ENCODE assay signal across 11 cellular contexts in the genomic region with DNA sequence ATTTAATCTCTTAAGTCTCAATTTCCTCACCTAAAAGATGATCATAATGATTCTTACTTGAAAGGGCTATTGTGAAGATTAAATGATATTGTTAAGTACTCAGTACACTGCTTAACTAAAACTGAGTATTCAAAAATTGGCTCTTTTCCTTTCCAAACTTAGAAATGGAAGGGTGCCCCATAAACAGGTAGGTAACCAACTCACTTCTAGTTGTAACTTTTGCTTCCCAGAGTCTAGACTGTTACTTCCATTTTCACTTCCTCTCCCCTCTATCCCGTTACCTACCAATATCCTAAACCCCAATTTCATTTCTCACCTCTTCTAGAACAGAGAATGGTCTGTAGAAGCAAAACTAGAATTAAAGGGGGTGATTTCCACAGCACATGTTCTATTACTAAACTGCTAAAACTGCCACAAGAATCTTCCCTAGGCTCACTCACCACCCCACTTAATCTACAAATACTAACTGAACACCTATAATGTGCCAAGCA. TPM values are rescaled to one million over a fixed set of nuclear protein-coding genes. Genes with fewer than 3 reads are reported as not detected.
DNase-seq lines count a peak whose midpoint lies in the region; ATAC-seq, FAIRE-seq and TF ChIP-seq lines count a peak whose summit lies in the region.
"Had no signal": no experiment of that assay in that cellular context is flagged by ENCODE, and none has a peak within 500 bp of the region (broad histone marks: within the 10 kb centered on the region; RNA-seq: fewer than 3 reads in every experiment).

No MANE protein-coding gene starts in this region.

- no peak overlapping the region for H3K27ac ChIP-seq in colonic mucosa
- H3K27ac ChIP-seq: coronary artery had no signal

- intact Hi-C loops in colonic mucosa (cut with DNase I): no loop called here

- peak; percentile 1 for TF ChIP-seq CTCF in colonic mucosa (IDR thresholded peaks at IDR 0.05)

- H3K9ac ChIP-seq in colonic mucosa (ENCODE audit: low read depth in 2 of 2, low read length in 2 of 2): peak overlapping the region in 1 of 2 donors; percentile 7

- peaks cover 13% of the 10 kb centered on the region for H3K4me1 ChIP-seq in colonic mucosa

- no peaks in the 10 kb centered on the region for H3K27me3 ChIP-seq in colonic mucosa

- ATAC-seq in GM21390 (IDR thresholded peaks at IDR 0.05; ENCODE audit: unreplicated experiment) (peak; percentile 50), HG03139 (IDR thresholded peaks at IDR 0.05; ENCODE audit: unreplicated experiment) (peak; percentile 32)

- H3K36me3 ChIP-seq in colonic mucosa: no peaks in the 10 kb centered on the region

- peak; percentile 5 for FAIRE-seq in GM12891 (lab: Jason Lieb, UNC)

- DNase-seq in GM12891 (ENCODE audit: insufficient read length, low spot score) (no peak), colonic mucosa (no peak), HCEC 1CT (no peak), amygdala (lab: John Stamatoyannopoulos, UW) (no peak), DMS153 (lab: John Stamatoyannopoulos, UW) (no peak), NCI-H2171 treated with DMSO at 0.1 percent for 48 hours (lab: John Stamatoyannopoulos, UW) (no peak)
- DNase-seq: CD8-positive, alpha-beta T cell; stimulated activated CD8-positive, alpha-beta memory T cell treated with anti-CD3 and anti-CD28 coated beads, Interleukin-4, amount 100 ng/mL, for 48 hours had no signal

- H3K4me3 ChIP-seq in colonic mucosa: no peak overlapping the region
- H3K4me3 ChIP-seq: coronary artery had no signal

- TF ChIP-seq POLR2A in GM12891 (IDR thresholded peaks at IDR 0.05; ENCODE audit: low read depth, low read length): no peak

- no peaks in the 10 kb centered on the region for H3K9me3 ChIP-seq in colonic mucosa

TF ChIP-seq in GM12891, 5 proteins besides CTCF, POLR2A, EP300 and RAD21:
- no peak for TF ChIP-seq POU2F2 (IDR thresholded peaks at IDR 0.05; ENCODE audit: low read depth, low read length)
- TF ChIP-seq SPI1 (IDR thresholded peaks at IDR 0.05; ENCODE audit: low read depth, low read length): peak; percentile 88
- TF ChIP-seq PAX5 (IDR thresholded peaks at IDR 0.05; ENCODE audit: insufficient read depth, low read length, severe bottlenecking): no peak
- no peak for TF ChIP-seq POLR2AphosphoS5 (IDR thresholded peaks at IDR 0.05; ENCODE audit: low read depth, low read length)
TF ChIP-seq in GM12891: peak in this region for 1.

RNA-seq across cellular contexts. Expression of gene RRAS2, which starts 50.0 kb away (rescaled TPM):
- 24.3 TPM for polyA plus RNA-seq in GM12891 (2012; ENCODE audit: low read depth, missing spikeins)
- 10 to 100 TPM; 26.9 to 44.0 TPM for total RNA-seq in colonic mucosa
